Comparison of ENCODE assay signal across 8 cellular contexts in genomic region chr1:96362623-96363022, GRCh38.
DNase-seq lines count a peak whose midpoint lies in the region; ATAC-seq and TF ChIP-seq lines count a peak whose summit lies in the region.

No MANE protein-coding gene starts in this region.

- H3K36me3 ChIP-seq in IMR-90 (ENCODE audit: control insufficient read depth, insufficient read depth, low read length) = no peaks in the 10 kb centered on the region
- H3K36me3 ChIP-seq in skeletal muscle satellite cell (ENCODE audit: insufficient read depth, low read length) = no peaks in the 10 kb centered on the region

- DNase-seq in activated naive CD4-positive, alpha-beta T cell treated with anti-CD3 and anti-CD28 coated beads for 36 hours = peak; percentile 10
- no peak for DNase-seq in activated naive CD4-positive, alpha-beta T cell treated with Interleukin-2 at 50 U/mL for 16 hours
- DNase-seq in IMR-90 (peak; percentile 99), astrocyte of the cerebellum (ENCODE audit: low read depth) (peak; percentile 97), NCI-H526 treated with DMSO at 0.1 percent for 48 hours (lab: John Stamatoyannopoulos, UW) (no peak), amygdala (lab: John Stamatoyannopoulos, UW) (no peak)

- peak overlapping the region; percentile 42 for H3K4ac ChIP-seq in IMR-90 (ENCODE audit: low read depth, low read length)

- no peak overlapping the region for H2AFZ ChIP-seq in IMR-90 (replicated peaks; ENCODE audit: low read length, poor library complexity)

- no peaks in the 10 kb centered on the region for H3K36me3 Mint-ChIP-seq in activated naive CD4-positive, alpha-beta T cell treated with anti-CD3 and anti-CD28 coated beads for 36 hours (ENCODE audit: low read depth)

- H2AK9ac ChIP-seq in IMR-90 (replicated peaks; ENCODE audit: low read depth, low read length, poor library complexity) = no peak overlapping the region

- H3K79me1 ChIP-seq in IMR-90 (ENCODE audit: low read depth in 1 of 2, low read length in 2 of 2) = no peaks in the 10 kb centered on the region

- H3K4me3 ChIP-seq in IMR-90 (ENCODE audit: insufficient read depth, low read depth, low read length) = no peak overlapping the region
- H3K4me3 ChIP-seq in astrocyte of the cerebellum (ENCODE audit: low read depth, low read length) = no peak overlapping the region
- no peak overlapping the region for H3K4me3 ChIP-seq in skeletal muscle satellite cell (ENCODE audit: low read length)

- peak overlapping the region; percentile 64; the same call in 1 of the 2 replicates for H2BK20ac ChIP-seq in IMR-90 (ENCODE audit: low read depth, low read length)

- H2BK120ac ChIP-seq in IMR-90 (ENCODE audit: low read depth, low read length) = peak overlapping the region; percentile 86

- H2BK5ac ChIP-seq in IMR-90 (ENCODE audit: low read depth, low read length, poor library complexity, severe bottlenecking) = peak overlapping the region; percentile 29

- H4K5ac ChIP-seq in IMR-90 (ENCODE audit: low read depth, low read length) = 0 out of 2 replicates have a peak overlapping the region, but pooled peaks have one; percentile 1

- POLR2A ChIA-PET in IMR-90 (lab: Charles Lee; ENCODE audit: unreplicated experiment) = no interaction called here

- H3K9me3 Mint-ChIP-seq in activated naive CD4-positive, alpha-beta T cell treated with anti-CD3 and anti-CD28 coated beads for 36 hours = peaks cover 5% of the 10 kb centered on the region

- H3K9ac ChIP-seq in IMR-90 (ENCODE audit: low read depth, low read length) (no peak overlapping the region), skeletal muscle satellite cell (ENCODE audit: low read depth, low read length) (no peak overlapping the region)

- dilution Hi-C loops in IMR-90 (cut with HindIII; ENCODE audit: low sequenced_read_pairs, unreplicated experiment) = no loop called here

- ATAC-seq in IMR-90 (ENCODE audit: low read depth) = peak; percentile 85
- no peak for ATAC-seq in GM19035 (IDR thresholded peaks at IDR 0.05; ENCODE audit: unreplicated experiment)

- TF ChIP-seq CTCF in IMR-90 (conservative IDR thresholded peaks at IDR 0.05; ENCODE audit: low read depth, low read length) (no peak), astrocyte of the cerebellum (IDR thresholded peaks at IDR 0.05; ENCODE audit: low read depth, low read length, missing control alignments) (no peak)

- H3K18ac ChIP-seq in IMR-90 (ENCODE audit: low read depth, low read length) = peak overlapping the region; percentile 3; the same call in 1 of the 2 replicates

- in situ Hi-C loops in IMR-90 (cut with MboI; ENCODE audit: low sequenced_read_pairs) (no loop called here), astrocyte of the cerebellum (cut with HindIII; ENCODE audit: low sequenced_read_pairs) (no loop called here)

- no peak overlapping the region; the same call in 1 of the 2 replicates for H3K23ac ChIP-seq in IMR-90 (ENCODE audit: low read depth, low read length)

- BruUV-seq in IMR-90 (replicated peaks; lab: Mats Ljungman, UMichigan) = no TSS peak

- TF ChIP-seq RAD21 in IMR-90 (IDR thresholded peaks at IDR 0.05; ENCODE audit: low read length) = 0 out of 2 replicates have a peak, but pooled peaks have one; percentile 18

- H4K8ac ChIP-seq in IMR-90 (ENCODE audit: low read depth in 2 of 2, low read length in 2 of 2) = peak overlapping the region; percentile 2 to 74; a peak in 2 of 4 replicates

- intact Hi-C loops in activated naive CD4-positive, alpha-beta T cell treated with anti-CD3 and anti-CD28 coated beads for 36 hours (cut with micrococcal nuclease) = loop anchor here (5.0 kb wide), 1 partner anchor 360 kb away; the partner anchor contains the start of gene PTBP2
- intact Hi-C loops in IMR-90 (cut with micrococcal nuclease) = loop anchor here (2.0 to 5.0 kb wide), 4 partner anchors 54 to 360 kb away; no protein-coding TSS in a partner anchor

- H2BK15ac ChIP-seq in IMR-90 (ENCODE audit: low read depth, low read length) = no peak overlapping the region

- CTCF ChIA-PET in activated naive CD4-positive, alpha-beta T cell treated with anti-CD3 and anti-CD28 coated beads for 36 hours (lab: Charles Lee) = no interaction called here
- CTCF ChIA-PET in IMR-90 (lab: Yijun Ruan, JAX) = interaction anchor here (1.0 kb wide), 1 partner anchor 126 kb away, joined by 6 read pairs; no protein-coding TSS in a partner anchor

- peak overlapping the region; percentile 65 for H3K27ac ChIP-seq in IMR-90 (ENCODE audit: insufficient read depth, low read length)

- H3K56ac ChIP-seq in IMR-90 (ENCODE audit: extremely low read depth, insufficient read depth, low read length) = peak overlapping the region; percentile 42; the same call in 1 of the 2 replicates

- H3K4me3 Mint-ChIP-seq in activated naive CD4-positive, alpha-beta T cell treated with anti-CD3 and anti-CD28 coated beads for 36 hours = no peak overlapping the region

- H4K20me1 ChIP-seq in IMR-90 (ENCODE audit: insufficient read depth, low read length) = no peaks in the 10 kb centered on the region

- H3K9me1 ChIP-seq in IMR-90 (ENCODE audit: insufficient read depth, low read length) = no peaks in the 10 kb centered on the region

- H3K27me3 Mint-ChIP-seq in activated naive CD4-positive, alpha-beta T cell treated with anti-CD3 and anti-CD28 coated beads for 36 hours (ENCODE audit: low read depth) = no peaks in the 10 kb centered on the region

- peaks cover 3% of the 10 kb centered on the region for H3K4me1 Mint-ChIP-seq in activated naive CD4-positive, alpha-beta T cell treated with anti-CD3 and anti-CD28 coated beads for 36 hours (ENCODE audit: low read depth)

- H3K9me3 ChIP-seq in IMR-90 (ENCODE audit: control insufficient read depth, insufficient read depth, low read length) (no peaks in the 10 kb centered on the region), skeletal muscle satellite cell (replicated peaks; ENCODE audit: low read length) (no peaks in the 10 kb centered on the region)

- H3K4me1 ChIP-seq in IMR-90 (ENCODE audit: control insufficient read depth, insufficient read depth, low read length) = peaks cover 24% of the 10 kb centered on the region
- H3K4me1 ChIP-seq in skeletal muscle satellite cell (ENCODE audit: control insufficient read depth, insufficient read depth, low read length) = peaks cover 58% of the 10 kb centered on the region

- peak overlapping the region; percentile 11; the same call in 1 of the 2 replicates for H3K14ac ChIP-seq in IMR-90 (replicated peaks; ENCODE audit: low read depth, low read length)

- no peak for TF ChIP-seq POLR2A in IMR-90 (IDR thresholded peaks at IDR 0.05; ENCODE audit: low read depth, low read length)

- peak overlapping the region; percentile 12; the same call in 1 of the 2 replicates for H2AK5ac ChIP-seq in IMR-90 (ENCODE audit: low read depth, low read length)

- H4K91ac ChIP-seq in IMR-90 (ENCODE audit: insufficient read depth, low read depth, low read length) = peak overlapping the region; percentile 5; the same call in 1 of the 2 replicates

- peak overlapping the region; percentile 24; the same call in 1 of the 2 replicates for H3K4me2 ChIP-seq in IMR-90 (ENCODE audit: low read depth, low read length)
- H3K4me2 ChIP-seq in skeletal muscle satellite cell (ENCODE audit: low read length) = peak overlapping the region; percentile 39

- no peak overlapping the region for H3K27ac Mint-ChIP-seq in activated naive CD4-positive, alpha-beta T cell treated with anti-CD3 and anti-CD28 coated beads for 36 hours

- H3K27me3 ChIP-seq in IMR-90 (ENCODE audit: control insufficient read depth, insufficient read depth, low read length) (no peaks in the 10 kb centered on the region), skeletal muscle satellite cell (ENCODE audit: control insufficient read depth, insufficient read depth, low read length) (no peaks in the 10 kb centered on the region)

TF ChIP-seq in IMR-90, 13 proteins besides CTCF, POLR2A, EP300 and RAD21:
- TF ChIP-seq SMC3 (IDR thresholded peaks at IDR 0.05; ENCODE audit: low read depth, low read length) = peak; percentile 8; the same call in 1 of the 2 replicates
- TF ChIP-seq CEBPB (IDR thresholded peaks at IDR 0.05; ENCODE audit: low read depth, low read length) = peak; percentile 85
- TF ChIP-seq USF2 (IDR thresholded peaks at IDR 0.05; ENCODE audit: low read depth, low read length) = no peak
- TF ChIP-seq BHLHE40 (IDR thresholded peaks at IDR 0.05; ENCODE audit: low read depth, low read length) = peak; percentile 89
- no peak for TF ChIP-seq MXI1 (IDR thresholded peaks at IDR 0.05; ENCODE audit: borderline replicate concordance, low read depth, low read length)
- no peak for TF ChIP-seq ELK1 (IDR thresholded peaks at IDR 0.05; ENCODE audit: borderline replicate concordance, low read depth, low read length)
- TF ChIP-seq MAFK (IDR thresholded peaks at IDR 0.05; ENCODE audit: low read depth, low read length) = peak; percentile 18; the same call in 1 of the 2 replicates
- peak; percentile 59; the same call in 1 of the 2 replicates for TF ChIP-seq NFE2L2 (IDR thresholded peaks at IDR 0.05; ENCODE audit: low read depth, low read length)
- TF ChIP-seq MAZ (IDR thresholded peaks at IDR 0.05; ENCODE audit: borderline replicate concordance, low read depth, low read length) = no peak
- no peak for TF ChIP-seq CHD1 (IDR thresholded peaks at IDR 0.05; ENCODE audit: low read depth, low read length)
- peak; percentile 86 for TF ChIP-seq RCOR1 (IDR thresholded peaks at IDR 0.05; ENCODE audit: insufficient replicate concordance, low read length)
- TF ChIP-seq FOS (IDR thresholded peaks at IDR 0.05; ENCODE audit: low read depth, low read length) = peak; percentile 100
- TF ChIP-seq RFX5 (IDR thresholded peaks at IDR 0.05; ENCODE audit: low read depth, low read length) = no peak

Comparison
In these comparisons a context has a peak if more than half of its experiments do, and no peak if none do; other contexts are left out.
1. DNase-seq: peak in activated naive CD4-positive, alpha-beta T cell treated with anti-CD3 and anti-CD28 coated beads for 36 hours (single experiment), IMR-90 (single experiment) and astrocyte of the cerebellum (single experiment); none in activated naive CD4-positive, alpha-beta T cell treated with Interleukin-2 at 50 U/mL for 16 hours (single experiment), NCI-H526 treated with DMSO at 0.1 percent for 48 hours (single experiment) and amygdala (0 of 56).